ENCODE assay signal across 1 cellular context in the genomic region with DNA sequence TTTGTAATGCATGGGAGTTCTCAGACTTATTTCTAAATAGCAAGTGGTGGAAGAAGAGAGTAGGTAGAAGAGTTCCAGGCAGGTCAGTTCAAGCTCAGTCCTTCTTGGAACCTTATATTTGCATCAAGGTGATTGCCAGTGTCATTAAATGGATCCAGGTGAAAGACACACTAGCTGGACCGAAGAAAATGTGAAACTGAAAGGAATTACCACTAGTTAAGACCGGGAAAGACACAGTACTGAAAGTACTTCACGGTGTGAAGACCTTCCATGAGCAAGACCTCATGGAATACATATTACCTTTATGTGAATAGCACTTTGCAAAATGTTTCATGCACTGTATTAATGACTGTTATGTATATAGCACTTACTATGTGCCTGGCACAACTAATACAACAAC.
TF ChIP-seq lines count a peak whose summit lies in the region.

No MANE protein-coding gene starts in this region.

TF ChIP-seq in H1, 55 proteins besides CTCF, POLR2A, EP300 and RAD21:
- TF ChIP-seq SIX5 (IDR thresholded peaks at IDR 0.05; ENCODE audit: low read depth, low read length) (no peak), USF2 (IDR thresholded peaks at IDR 0.05; ENCODE audit: low read length) (no peak), TAF1 (IDR thresholded peaks at IDR 0.05; ENCODE audit: low read depth, low read length) (no peak), SP1 (IDR thresholded peaks at IDR 0.05; ENCODE audit: low read depth, low read length) (no peak), GTF2F1 (IDR thresholded peaks at IDR 0.05; ENCODE audit: borderline replicate concordance, low read depth, low read length) (no peak), BACH1 (IDR thresholded peaks at IDR 0.05; ENCODE audit: low read length) (no peak), KDM5A (IDR thresholded peaks at IDR 0.05; ENCODE audit: low read length) (no peak), RXRA (IDR thresholded peaks at IDR 0.05; ENCODE audit: insufficient read depth, low read depth, low read length) (no peak), BCL11A (IDR thresholded peaks at IDR 0.05; ENCODE audit: low read depth in 2 of 2, low read length in 2 of 2) (no peak), KDM1A (IDR thresholded peaks at IDR 0.05; ENCODE audit: borderline replicate concordance, low read length) (no peak), RBBP5 (IDR thresholded peaks at IDR 0.05; ENCODE audit: borderline replicate concordance, low read depth, low read length) (no peak), SRF (IDR thresholded peaks at IDR 0.05; ENCODE audit: low read depth, low read length) (no peak), NANOG (IDR thresholded peaks at IDR 0.05; ENCODE audit: insufficient read depth, low read depth, low read length, poor library complexity, severe bottlenecking) (no peak), TBP (IDR thresholded peaks at IDR 0.05; ENCODE audit: low read depth, low read length) (no peak), EZH2 (IDR thresholded peaks at IDR 0.05; ENCODE audit: low read depth, low read length, severe bottlenecking) (no peak), JUND (IDR thresholded peaks at IDR 0.05; ENCODE audit: low read length) (no peak)
- TF ChIP-seq, protein P1, sequence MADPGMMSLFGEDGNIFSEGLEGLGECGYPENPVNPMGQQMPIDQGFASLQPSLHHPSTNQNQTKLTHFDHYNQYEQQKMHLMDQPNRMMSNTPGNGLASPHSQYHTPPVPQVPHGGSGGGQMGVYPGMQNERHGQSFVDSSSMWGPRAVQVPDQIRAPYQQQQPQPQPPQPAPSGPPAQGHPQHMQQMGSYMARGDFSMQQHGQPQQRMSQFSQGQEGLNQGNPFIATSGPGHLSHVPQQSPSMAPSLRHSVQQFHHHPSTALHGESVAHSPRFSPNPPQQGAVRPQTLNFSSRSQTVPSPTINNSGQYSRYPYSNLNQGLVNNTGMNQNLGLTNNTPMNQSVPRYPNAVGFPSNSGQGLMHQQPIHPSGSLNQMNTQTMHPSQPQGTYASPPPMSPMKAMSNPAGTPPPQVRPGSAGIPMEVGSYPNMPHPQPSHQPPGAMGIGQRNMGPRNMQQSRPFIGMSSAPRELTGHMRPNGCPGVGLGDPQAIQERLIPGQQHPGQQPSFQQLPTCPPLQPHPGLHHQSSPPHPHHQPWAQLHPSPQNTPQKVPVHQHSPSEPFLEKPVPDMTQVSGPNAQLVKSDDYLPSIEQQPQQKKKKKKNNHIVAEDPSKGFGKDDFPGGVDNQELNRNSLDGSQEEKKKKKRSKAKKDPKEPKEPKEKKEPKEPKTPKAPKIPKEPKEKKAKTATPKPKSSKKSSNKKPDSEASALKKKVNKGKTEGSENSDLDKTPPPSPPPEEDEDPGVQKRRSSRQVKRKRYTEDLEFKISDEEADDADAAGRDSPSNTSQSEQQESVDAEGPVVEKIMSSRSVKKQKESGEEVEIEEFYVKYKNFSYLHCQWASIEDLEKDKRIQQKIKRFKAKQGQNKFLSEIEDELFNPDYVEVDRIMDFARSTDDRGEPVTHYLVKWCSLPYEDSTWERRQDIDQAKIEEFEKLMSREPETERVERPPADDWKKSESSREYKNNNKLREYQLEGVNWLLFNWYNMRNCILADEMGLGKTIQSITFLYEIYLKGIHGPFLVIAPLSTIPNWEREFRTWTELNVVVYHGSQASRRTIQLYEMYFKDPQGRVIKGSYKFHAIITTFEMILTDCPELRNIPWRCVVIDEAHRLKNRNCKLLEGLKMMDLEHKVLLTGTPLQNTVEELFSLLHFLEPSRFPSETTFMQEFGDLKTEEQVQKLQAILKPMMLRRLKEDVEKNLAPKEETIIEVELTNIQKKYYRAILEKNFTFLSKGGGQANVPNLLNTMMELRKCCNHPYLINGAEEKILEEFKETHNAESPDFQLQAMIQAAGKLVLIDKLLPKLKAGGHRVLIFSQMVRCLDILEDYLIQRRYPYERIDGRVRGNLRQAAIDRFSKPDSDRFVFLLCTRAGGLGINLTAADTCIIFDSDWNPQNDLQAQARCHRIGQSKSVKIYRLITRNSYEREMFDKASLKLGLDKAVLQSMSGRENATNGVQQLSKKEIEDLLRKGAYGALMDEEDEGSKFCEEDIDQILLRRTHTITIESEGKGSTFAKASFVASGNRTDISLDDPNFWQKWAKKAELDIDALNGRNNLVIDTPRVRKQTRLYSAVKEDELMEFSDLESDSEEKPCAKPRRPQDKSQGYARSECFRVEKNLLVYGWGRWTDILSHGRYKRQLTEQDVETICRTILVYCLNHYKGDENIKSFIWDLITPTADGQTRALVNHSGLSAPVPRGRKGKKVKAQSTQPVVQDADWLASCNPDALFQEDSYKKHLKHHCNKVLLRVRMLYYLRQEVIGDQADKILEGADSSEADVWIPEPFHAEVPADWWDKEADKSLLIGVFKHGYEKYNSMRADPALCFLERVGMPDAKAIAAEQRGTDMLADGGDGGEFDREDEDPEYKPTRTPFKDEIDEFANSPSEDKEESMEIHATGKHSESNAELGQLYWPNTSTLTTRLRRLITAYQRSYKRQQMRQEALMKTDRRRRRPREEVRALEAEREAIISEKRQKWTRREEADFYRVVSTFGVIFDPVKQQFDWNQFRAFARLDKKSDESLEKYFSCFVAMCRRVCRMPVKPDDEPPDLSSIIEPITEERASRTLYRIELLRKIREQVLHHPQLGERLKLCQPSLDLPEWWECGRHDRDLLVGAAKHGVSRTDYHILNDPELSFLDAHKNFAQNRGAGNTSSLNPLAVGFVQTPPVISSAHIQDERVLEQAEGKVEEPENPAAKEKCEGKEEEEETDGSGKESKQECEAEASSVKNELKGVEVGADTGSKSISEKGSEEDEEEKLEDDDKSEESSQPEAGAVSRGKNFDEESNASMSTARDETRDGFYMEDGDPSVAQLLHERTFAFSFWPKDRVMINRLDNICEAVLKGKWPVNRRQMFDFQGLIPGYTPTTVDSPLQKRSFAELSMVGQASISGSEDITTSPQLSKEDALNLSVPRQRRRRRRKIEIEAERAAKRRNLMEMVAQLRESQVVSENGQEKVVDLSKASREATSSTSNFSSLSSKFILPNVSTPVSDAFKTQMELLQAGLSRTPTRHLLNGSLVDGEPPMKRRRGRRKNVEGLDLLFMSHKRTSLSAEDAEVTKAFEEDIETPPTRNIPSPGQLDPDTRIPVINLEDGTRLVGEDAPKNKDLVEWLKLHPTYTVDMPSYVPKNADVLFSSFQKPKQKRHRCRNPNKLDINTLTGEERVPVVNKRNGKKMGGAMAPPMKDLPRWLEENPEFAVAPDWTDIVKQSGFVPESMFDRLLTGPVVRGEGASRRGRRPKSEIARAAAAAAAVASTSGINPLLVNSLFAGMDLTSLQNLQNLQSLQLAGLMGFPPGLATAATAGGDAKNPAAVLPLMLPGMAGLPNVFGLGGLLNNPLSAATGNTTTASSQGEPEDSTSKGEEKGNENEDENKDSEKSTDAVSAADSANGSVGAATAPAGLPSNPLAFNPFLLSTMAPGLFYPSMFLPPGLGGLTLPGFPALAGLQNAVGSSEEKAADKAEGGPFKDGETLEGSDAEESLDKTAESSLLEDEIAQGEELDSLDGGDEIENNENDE (IDR thresholded peaks at IDR 0.05; ENCODE audit: insufficient replicate concordance, low read length): no peak
